ENCODE assay signal across 10 cellular contexts in genomic region chr3:80688814-80689213, GRCh38.
DNase-seq lines count a peak whose midpoint lies in the region; ATAC-seq and TF ChIP-seq lines count a peak whose summit lies in the region.
"Had no signal": no experiment of that assay in that cellular context is flagged by ENCODE, and none has a peak within 500 bp of the region (broad histone marks: within the 10 kb centered on the region; RNA-seq: fewer than 3 reads in every experiment).

No MANE protein-coding gene starts in this region.

- H3K9ac ChIP-seq in GM23248 = no peak overlapping the region

- H3K36me3 Mint-ChIP-seq in osteocyte (ENCODE audit: unreplicated experiment) = no peaks in the 10 kb centered on the region

- H3K4me3 ChIP-seq in GM23248 (no peak overlapping the region), dorsolateral prefrontal cortex (no peak overlapping the region)

- intact Hi-C loops in dorsolateral prefrontal cortex (cut with DNase I) = loop anchor here in 1 of 2 donors (10.0 kb wide), 1 partner anchor 1164 kb away; no protein-coding TSS in a partner anchor
- intact Hi-C loops in posterior cingulate gyrus (cut with DNase I) = loop anchor here (2.0 kb wide), 1 partner anchor 1168 kb away; no protein-coding TSS in a partner anchor

- no peak overlapping the region for H3K4me3 Mint-ChIP-seq in osteocyte (ENCODE audit: unreplicated experiment)

- H3K27ac ChIP-seq in GM23248 = no peak overlapping the region
- no peak overlapping the region for H3K27ac ChIP-seq in dorsolateral prefrontal cortex

- no peaks in the 10 kb centered on the region for H3K9me3 ChIP-seq in GM23248 (ENCODE audit: low read depth)

- no peaks in the 10 kb centered on the region for H3K4me1 ChIP-seq in GM23248 (ENCODE audit: insufficient read depth)

- in situ Hi-C loops in GM23248 (cut with MboI) = loop anchor here (25.0 kb wide), 1 partner anchor 1152 kb away; no protein-coding TSS in a partner anchor

- H3K27me3 ChIP-seq in GM23248 (replicated peaks; ENCODE audit: insufficient read depth) (no peaks in the 10 kb centered on the region), dorsolateral prefrontal cortex (no peaks in the 10 kb centered on the region)

- H3K4me1 Mint-ChIP-seq in osteocyte (ENCODE audit: unreplicated experiment) = no peaks in the 10 kb centered on the region

- peaks cover 19% of the 10 kb centered on the region for H3K27me3 Mint-ChIP-seq in osteocyte (ENCODE audit: unreplicated experiment)

- WGBS in GM23248 (ENCODE audit: low coverage in 1 of 2, low lambda C conversion rate in 2 of 2, missing lambda C conversion rate in 2 of 2), 2 experiments = 2% methylated on average over 2 of the region's 2 CpGs

- no peaks in the 10 kb centered on the region for H4K20me1 ChIP-seq in GM23248 (ENCODE audit: insufficient read depth)

- no peaks in the 10 kb centered on the region for H3K9me2 ChIP-seq in GM23248 (ENCODE audit: insufficient read depth)

- ATAC-seq in GM18498 (IDR thresholded peaks at IDR 0.05; ENCODE audit: unreplicated experiment) = no peak
- ATAC-seq in GM21528 (IDR thresholded peaks at IDR 0.05; ENCODE audit: low FRiP score, unreplicated experiment) = no peak

- no peak overlapping the region for H3K4me2 ChIP-seq in GM23248 (ENCODE audit: unreplicated experiment)

- no peaks in the 10 kb centered on the region for H3K9me3 Mint-ChIP-seq in osteocyte (ENCODE audit: unreplicated experiment)

- H3K27ac Mint-ChIP-seq in osteocyte (ENCODE audit: unreplicated experiment) = no peak overlapping the region

- TF ChIP-seq CTCF in dorsolateral prefrontal cortex (IDR thresholded peaks at IDR 0.05 in 54 of 56, conservative IDR thresholded peaks at IDR 0.05 in 2 of 56; ENCODE audit: low read depth in 1 of 56, partially characterized antibody in 56 of 56) = peak in 53 of 56 donors; percentile 13 to 74 (median 46)
- TF ChIP-seq CTCF in osteocyte (IDR thresholded peaks at IDR 0.05) = peak; percentile 65

- no peak overlapping the region for H2AFZ ChIP-seq in GM23248

- DNase-seq in GM23248 (peak; percentile 44), NCI-H460 (ENCODE audit: extremely low read depth, low read depth) (peak; percentile 25), dorsolateral prefrontal cortex (peak in 1 of 10 donors; percentile 16), osteocyte (ENCODE audit: extremely low spot score, unreplicated experiment) (no peak), posterior cingulate gyrus (no peak)
- DNase-seq: activated naive CD4-positive, alpha-beta T cell treated with anti-CD3 and anti-CD28 coated beads, Interleukin-2, amount 50 U/mL, for 16 hours; islet precursor cell; stimulated activated CD4-positive, alpha-beta T cell treated with anti-CD3 and anti-CD28 coated beads, Interleukin-4, amount 100 ng/mL, for 24 hours had no signal

- H3K79me2 ChIP-seq in GM23248 (ENCODE audit: insufficient read depth) = no peaks in the 10 kb centered on the region

- no peaks in the 10 kb centered on the region for H3F3A ChIP-seq in GM23248 (ENCODE audit: insufficient read depth)

- H3K36me3 ChIP-seq in GM23248 (ENCODE audit: low read depth) = no peaks in the 10 kb centered on the region

Comparison
In these comparisons a context has a peak if more than half of its experiments do, and no peak if none do; other contexts are left out.
1. DNase-seq: peak in GM23248 (single experiment) and NCI-H460 (single experiment); none in osteocyte (single experiment) and posterior cingulate gyrus (0 of 10).